ENCODE assay signal across 19 cellular contexts in genomic region chr18:37364237-37364636, GRCh38.
DNase-seq lines count a peak whose midpoint lies in the region; ATAC-seq and TF ChIP-seq lines count a peak whose summit lies in the region.
"Had no signal": no experiment of that assay in that cellular context is flagged by ENCODE, and none has a peak within 500 bp of the region (broad histone marks: within the 10 kb centered on the region; RNA-seq: fewer than 3 reads in every experiment).

No MANE protein-coding gene starts in this region.

- no peak overlapping the region for H2BK15ac ChIP-seq in mesendoderm (replicated peaks; ENCODE audit: low read depth)

- H3K4me3 ChIP-seq in adipocyte (ENCODE audit: low read length) (no peak overlapping the region), testis (no peak overlapping the region), esophagus muscularis mucosa (no peak overlapping the region), mesendoderm (ENCODE audit: low read length) (no peak overlapping the region)
- H3K4me3 ChIP-seq: A549, dorsolateral prefrontal cortex had no signal

- H3K4me2 ChIP-seq in mesendoderm (ENCODE audit: low read length): no peak overlapping the region
- H3K4me2 ChIP-seq: A549 had no signal

- TF ChIP-seq EP300 in esophagus muscularis mucosa (IDR thresholded peaks at IDR 0.05): no peak

- H2AK5ac ChIP-seq in mesendoderm (ENCODE audit: low read length): no peak overlapping the region

- no peak overlapping the region for H4K8ac ChIP-seq in mesendoderm (ENCODE audit: low read depth, low read length)

- intact Hi-C loops in testis (cut with DNase I; ENCODE audit: low total_unique reads) (no loop called here), esophagus muscularis mucosa (cut with DNase I) (no loop called here)

- H3K4me1 ChIP-seq in adipocyte (ENCODE audit: control insufficient read depth, insufficient read depth, low read length): peaks cover 4% of the 10 kb centered on the region
- H3K4me1 ChIP-seq in testis: peaks cover 8% of the 10 kb centered on the region
- H3K4me1 ChIP-seq in esophagus muscularis mucosa: no peaks in the 10 kb centered on the region
- H3K4me1 ChIP-seq in mesendoderm (ENCODE audit: control insufficient read depth, low read depth, low read length): peaks cover 5% of the 10 kb centered on the region
- H3K4me1 ChIP-seq: A549 had no signal

- no peak overlapping the region for H3K18ac ChIP-seq in mesendoderm (ENCODE audit: low read length)

- no peaks in the 10 kb centered on the region for H3K9me3 ChIP-seq in adipocyte (ENCODE audit: control insufficient read depth, low read length)
- no peaks in the 10 kb centered on the region for H3K9me3 ChIP-seq in testis
- H3K9me3 ChIP-seq in esophagus muscularis mucosa: no peaks in the 10 kb centered on the region
- H3K9me3 ChIP-seq: A549 had no signal

- TF ChIP-seq CTCF in testis (IDR thresholded peaks at IDR 0.05): no peak
- no peak for TF ChIP-seq CTCF in esophagus muscularis mucosa (IDR thresholded peaks at IDR 0.05)

- H4K5ac ChIP-seq in mesendoderm (ENCODE audit: low read length): no peak overlapping the region

- H3K23ac ChIP-seq in mesendoderm (ENCODE audit: low read length): no peak overlapping the region

- TF ChIP-seq POLR2A in testis (IDR thresholded peaks at IDR 0.05) (no peak), esophagus muscularis mucosa (IDR thresholded peaks at IDR 0.05; ENCODE audit: low read depth) (no peak)

- DNase-seq in NCI-H2196 (lab: John Stamatoyannopoulos, UW; ENCODE audit: unreplicated experiment): peak; percentile 12
- no peak for DNase-seq in NCI-H2196 treated with DMSO at 0.1 percent for 48 hours (lab: John Stamatoyannopoulos, UW; ENCODE audit: unreplicated experiment)
- DNase-seq in adipocyte (ENCODE audit: low read depth): peak; percentile 32
- peak in 26 of 51 donors; percentile 4 to 58 (median 26) for DNase-seq in hypothalamus (lab: John Stamatoyannopoulos, UW)
- DNase-seq in testis: peak; percentile 84
- DNase-seq in esophagus muscularis mucosa (ENCODE audit: extremely low spot score): no peak
- no peak for DNase-seq in mesendoderm
- DNase-seq: activated CD4-positive, alpha-beta memory T cell treated with anti-CD3 and anti-CD28 coated beads for 36 hours; activated T-cell treated with anti-CD3 and anti-CD28 coated beads, Interleukin-2, amount 50 U/mL, for 4 hours; CD8-positive, alpha-beta T cell; MM.1S; NCI-H2107; NK-92 treated with Interleukin-12 subunit alpha and Interleukin-12 subunit beta, amount 100 ng/mL, for 24 hours had no signal

- no peak overlapping the region for H2BK120ac ChIP-seq in mesendoderm (ENCODE audit: low read depth, low read length)

- H3K79me2 ChIP-seq in mesendoderm (ENCODE audit: control insufficient read depth, insufficient read depth, low read length): no peaks in the 10 kb centered on the region

- H3K27me3 ChIP-seq in adipocyte (replicated peaks; ENCODE audit: control insufficient read depth, insufficient read depth, low read length): peaks cover 65% of the 10 kb centered on the region
- no peaks in the 10 kb centered on the region for H3K27me3 ChIP-seq in testis
- peaks cover 0 to 52% (median 0%) of the 10 kb centered on the region in 4 donors for H3K27me3 ChIP-seq in esophagus muscularis mucosa
- peaks cover 11% of the 10 kb centered on the region for H3K27me3 ChIP-seq in mesendoderm (ENCODE audit: insufficient read depth, low read length, poor library complexity)

- H3K36me3 ChIP-seq in adipocyte (ENCODE audit: control insufficient read depth, insufficient read depth, low read length, severe bottlenecking) (no peaks in the 10 kb centered on the region), testis (ENCODE audit: low read depth, missing control alignments) (no peaks in the 10 kb centered on the region), esophagus muscularis mucosa (no peaks in the 10 kb centered on the region), mesendoderm (ENCODE audit: control insufficient read depth, insufficient read depth, low read length) (no peaks in the 10 kb centered on the region)

- H3K9ac ChIP-seq in adipocyte (ENCODE audit: low read length) (no peak overlapping the region), mesendoderm (ENCODE audit: low read length) (no peak overlapping the region)

- H2BK5ac ChIP-seq in mesendoderm (ENCODE audit: low read length): no peak overlapping the region

- WGBS in testis, 2 donors: 64 to 67% methylated on average over 2 of the region's 2 CpGs
- WGBS in esophagus muscularis mucosa: 71% methylated on average over 2 of the region's 2 CpGs
- WGBS in mesendoderm (ENCODE audit: extremely low coverage, insufficient coverage, low lambda C conversion rate): no CpG with 5 or more reads among the region's 2 CpGs

- ATAC-seq in HG02884 (IDR thresholded peaks at IDR 0.05; ENCODE audit: unreplicated experiment): no peak
- ATAC-seq: A549; activated naive CD4-positive, alpha-beta T cell treated with anti-CD3 and anti-CD28 coated beads, Interleukin-2, amount 50 U/mL, for 72 hours; activated T-cell treated with anti-CD3 and anti-CD28 coated beads, Interleukin-2, amount 50 U/mL, for 4 hours; CD8-positive, alpha-beta T cell; stimulated activated memory B cell treated with anti-CD40 and anti-IgM and Interleukin-4, amounts not matched to agents 10 μg/mL and 1 μg/mL and 100 μg/mL, for 72 hours had no signal

- H3K79me1 ChIP-seq in mesendoderm (ENCODE audit: low read length): no peaks in the 10 kb centered on the region

- H3K4ac ChIP-seq in mesendoderm (ENCODE audit: low read depth, low read length): no peak overlapping the region

- no peak overlapping the region for H3K56ac ChIP-seq in mesendoderm (ENCODE audit: low read length)

- H3K27ac ChIP-seq in testis (no peak overlapping the region), esophagus muscularis mucosa (replicated peaks in 1 of 4) (no peak overlapping the region), mesendoderm (ENCODE audit: low read depth, low read length) (no peak overlapping the region)
- H3K27ac ChIP-seq: A549, VCaP had no signal

Comparison
In these comparisons a context has a peak if more than half of its experiments do, and no peak if none do; other contexts are left out.
1. DNase-seq: peak in NCI-H2196 (single experiment), adipocyte (single experiment), hypothalamus (26 of 51) and testis (single experiment); none in NCI-H2196 treated with DMSO at 0.1 percent for 48 hours (single experiment), esophagus muscularis mucosa (single experiment) and mesendoderm (single experiment).